1 cellular context compared by ENCODE assay signal in the genomic region with DNA sequence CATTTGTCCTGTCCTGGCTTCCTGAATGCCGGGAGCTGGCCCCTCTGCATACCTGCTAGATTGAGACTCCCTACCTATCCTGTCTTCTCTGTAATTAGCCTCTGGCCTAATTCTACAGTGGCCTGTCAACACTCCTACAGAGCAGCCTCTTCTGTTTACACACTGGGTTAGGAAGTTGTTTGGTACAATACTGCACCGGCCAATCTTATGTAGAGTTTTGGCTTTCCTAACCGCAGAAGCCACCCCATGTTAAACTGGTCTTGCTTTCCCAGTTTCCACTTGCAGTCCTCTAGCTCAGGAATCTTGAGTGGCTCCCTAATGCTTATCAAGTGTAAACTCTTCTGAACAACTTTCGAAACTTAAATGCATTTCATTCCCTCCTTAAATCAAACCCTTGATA.
TF ChIP-seq lines count a peak whose summit lies in the region.

No MANE protein-coding gene starts in this region.

TF ChIP-seq in WTC11, 78 proteins besides CTCF, POLR2A, EP300 and RAD21 (continued from another document):
- TF ChIP-seq, protein P1, sequence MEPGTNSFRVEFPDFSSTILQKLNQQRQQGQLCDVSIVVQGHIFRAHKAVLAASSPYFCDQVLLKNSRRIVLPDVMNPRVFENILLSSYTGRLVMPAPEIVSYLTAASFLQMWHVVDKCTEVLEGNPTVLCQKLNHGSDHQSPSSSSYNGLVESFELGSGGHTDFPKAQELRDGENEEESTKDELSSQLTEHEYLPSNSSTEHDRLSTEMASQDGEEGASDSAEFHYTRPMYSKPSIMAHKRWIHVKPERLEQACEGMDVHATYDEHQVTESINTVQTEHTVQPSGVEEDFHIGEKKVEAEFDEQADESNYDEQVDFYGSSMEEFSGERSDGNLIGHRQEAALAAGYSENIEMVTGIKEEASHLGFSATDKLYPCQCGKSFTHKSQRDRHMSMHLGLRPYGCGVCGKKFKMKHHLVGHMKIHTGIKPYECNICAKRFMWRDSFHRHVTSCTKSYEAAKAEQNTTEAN (CRISPR knock-in tag; IDR thresholded peaks at IDR 0.05), result no peak
- TF ChIP-seq ZNF396 (CRISPR knock-in tag; IDR thresholded peaks at IDR 0.05; ENCODE audit: borderline replicate concordance), result no peak
TF ChIP-seq in WTC11: peak in this region for 0.
